Comparison of ENCODE assay signal across 8 cellular contexts in genomic region chr6:27630727-27631613, GRCh38.
DNase-seq lines count a peak whose midpoint lies in the region; TF ChIP-seq lines count a peak whose summit lies in the region.

No MANE protein-coding gene starts in this region.

- intact Hi-C loops in left ventricle myocardium inferior (cut with micrococcal nuclease) (no loop called here), cardiac septum (cut with DNase I) (no loop called here), tibial artery (cut with DNase I; ENCODE audit: low total_unique reads) (no loop called here)

- H3K4me3 ChIP-seq in left ventricle myocardium inferior (peak overlapping the region; percentile 43), tibial artery (peak overlapping the region in 1 of 2 donors; percentile 9)

- no peak overlapping the region for H3K27ac ChIP-seq in left ventricle myocardium inferior (replicated peaks)
- no peak overlapping the region for H3K27ac ChIP-seq in tibial artery

- H3K27me3 ChIP-seq in left ventricle myocardium inferior (ENCODE audit: low read depth) (peaks cover 100% of the 10 kb centered on the region), tibial artery (peaks cover 0 to 45% of the 10 kb centered on the region in 2 donors)

- no peaks in the 10 kb centered on the region for H3K36me3 ChIP-seq in left ventricle myocardium inferior
- no peaks in the 10 kb centered on the region for H3K36me3 ChIP-seq in tibial artery

- peaks cover 7% of the 10 kb centered on the region for H3K4me1 ChIP-seq in left ventricle myocardium inferior
- H3K4me1 ChIP-seq in tibial artery, result peaks cover 0 to 8% (median 3%) of the 10 kb centered on the region in 4 donors

- no peak for DNase-seq in left ventricle myocardium inferior
- no peak for DNase-seq in cardiac septum (ENCODE audit: low spot score)
- peak; percentile 38 for DNase-seq in NCI-H510A treated with DMSO at 0.1 percent for 48 hours (lab: John Stamatoyannopoulos, UW)
- peak in 44 of 56 donors; percentile 1 to 65 (median 18) for DNase-seq in amygdala (lab: John Stamatoyannopoulos, UW)
- DNase-seq in iris pigment epithelial cell (ENCODE audit: low read depth), result peak; percentile 83
- peak; percentile 48 to 52 for DNase-seq in stimulated activated CD8-positive, alpha-beta memory T cell treated with anti-CD3 and anti-CD28 coated beads, Interleukin-15, amount 100 ng/mL, for 48 hours (ENCODE audit: low read depth in 2 of 2)
- DNase-seq in tibial artery, result no peak
- no peak for DNase-seq in NK-92 (lab: John Stamatoyannopoulos, UW; ENCODE audit: unreplicated experiment)

- H3K9me3 ChIP-seq in left ventricle myocardium inferior (replicated peaks), result peaks cover 5% of the 10 kb centered on the region
- no peaks in the 10 kb centered on the region for H3K9me3 ChIP-seq in tibial artery

- TF ChIP-seq CTCF in left ventricle myocardium inferior (IDR thresholded peaks at IDR 0.05; ENCODE audit: borderline replicate concordance), result no peak
- no peak for TF ChIP-seq CTCF in tibial artery (IDR thresholded peaks at IDR 0.05)

Comparison
In these comparisons a context has a peak if more than half of its experiments do, and no peak if none do; other contexts are left out.
1. DNase-seq: peak in NCI-H510A treated with DMSO at 0.1 percent for 48 hours (single experiment), amygdala (44 of 56), iris pigment epithelial cell (single experiment) and stimulated activated CD8-positive, alpha-beta memory T cell treated with anti-CD3 and anti-CD28 coated beads, Interleukin-15, amount 100 ng/mL, for 48 hours (2 of 2); none in left ventricle myocardium inferior (single experiment), cardiac septum (single experiment), tibial artery (0 of 2) and NK-92 (single experiment).